ENCODE assay signal across 8 cellular contexts in genomic region chr11:19345848-19346681, GRCh38.
DNase-seq lines count a peak whose midpoint lies in the region; ATAC-seq, FAIRE-seq and TF ChIP-seq lines count a peak whose summit lies in the region.

No MANE protein-coding gene starts in this region.

- no peaks in the 10 kb centered on the region for H3K36me3 ChIP-seq in WERI-Rb-1
- H3K36me3 ChIP-seq in sigmoid colon, result no peaks in the 10 kb centered on the region

- TF ChIP-seq CTCF in GM12874 (IDR thresholded peaks at IDR 0.05; ENCODE audit: insufficient read depth, low read depth, low read length), result 0 out of 2 replicates have a peak, but pooled peaks have one; percentile 21
- peak; percentile 15; the same call in 1 of the 2 replicates for TF ChIP-seq CTCF in WERI-Rb-1 (IDR thresholded peaks at IDR 0.05; ENCODE audit: low read depth, low read length)
- TF ChIP-seq CTCF in sigmoid colon (IDR thresholded peaks at IDR 0.05), result no peak

- WGBS in sigmoid colon, 2 donors, result 7 to 11% methylated on average over 54 of the region's 54 CpGs

- H3K4me1 ChIP-seq in sigmoid colon, result peaks cover 0 to 21% (median 17%) of the 10 kb centered on the region in 4 donors

- H3K27me3 ChIP-seq in WERI-Rb-1 (ENCODE audit: insufficient read depth, low read depth, severe bottlenecking) (peaks cover 95% of the 10 kb centered on the region), sigmoid colon (peaks cover 14 to 76% (median 49%) of the 10 kb centered on the region in 3 donors)

- ATAC-seq in HG02798 (IDR thresholded peaks at IDR 0.05; ENCODE audit: poor library complexity, unreplicated experiment) (peak; percentile 39), left ventricle myocardium superior (peak; percentile 79), GM19467 (IDR thresholded peaks at IDR 0.05; ENCODE audit: unreplicated experiment) (no peak)

- H3K9me3 ChIP-seq in WERI-Rb-1 (ENCODE audit: severe bottlenecking), result no peaks in the 10 kb centered on the region
- no peaks in the 10 kb centered on the region for H3K9me3 ChIP-seq in sigmoid colon

- H3K4me3 ChIP-seq in WERI-Rb-1 (ENCODE audit: low read depth, low read length) (peak overlapping the region; percentile 32), sigmoid colon (peak overlapping the region in 3 of 4 donors; percentile 23 to 35 (median 34))

- TF ChIP-seq EP300 in sigmoid colon (IDR thresholded peaks at IDR 0.05), result no peak

- no peak for TF ChIP-seq POLR2A in sigmoid colon (IDR thresholded peaks at IDR 0.05)

- FAIRE-seq in urothelium cell line (lab: Jason Lieb, UNC), result no peak

- no peak overlapping the region for H3K27ac ChIP-seq in WERI-Rb-1
- no peak overlapping the region for H3K27ac ChIP-seq in sigmoid colon

- intact Hi-C loops in left ventricle myocardium superior (cut with micrococcal nuclease) (no loop called here), sigmoid colon (cut with DNase I) (no loop called here)

- DNase-seq in WERI-Rb-1 (peak; percentile 16), left ventricle myocardium superior (peak; percentile 48), sigmoid colon (no peak), urothelium cell line (ENCODE audit: low spot score) (no peak), epidermal melanocyte (ENCODE audit: insufficient read length, low spot score) (no peak)

Comparison
In these comparisons a context has a peak if more than half of its experiments do, and no peak if none do; other contexts are left out.
1. CTCF ChIP-seq: peak in GM12874 (single experiment) and WERI-Rb-1 (single experiment); none in sigmoid colon (0 of 4).
2. DNase-seq: peak in WERI-Rb-1 (single experiment) and left ventricle myocardium superior (single experiment); none in sigmoid colon (single experiment), urothelium cell line (single experiment) and epidermal melanocyte (single experiment).